9 cellular contexts compared by ENCODE assay signal in genomic region chr17:79919164-79919585, GRCh38.
DNase-seq lines count a peak whose midpoint lies in the region; ATAC-seq and TF ChIP-seq lines count a peak whose summit lies in the region.
"Had no signal": no experiment of that assay in that cellular context is flagged by ENCODE, and none has a peak within 500 bp of the region (broad histone marks: within the 10 kb centered on the region; RNA-seq: fewer than 3 reads in every experiment).

No MANE protein-coding gene starts in this region.

- peaks cover 21% of the 10 kb centered on the region for H3K4me1 ChIP-seq in mammary epithelial cell (ENCODE audit: insufficient read depth, low read length)
- H3K4me1 ChIP-seq in thoracic aorta (ENCODE audit: control insufficient read depth in 1 of 2, low read depth in 2 of 2) = peaks cover 7 to 17% of the 10 kb centered on the region in 2 donors
- no peaks in the 10 kb centered on the region for H3K4me1 ChIP-seq in HAP-1

- ATAC-seq in thoracic aorta (ENCODE audit: insufficient number of reproducible peaks, low FRiP score, low read depth) = peak; percentile 58
- no peak for ATAC-seq in HG03378 (IDR thresholded peaks at IDR 0.05; ENCODE audit: unreplicated experiment)
- ATAC-seq in GM21529 (IDR thresholded peaks at IDR 0.05; ENCODE audit: unreplicated experiment) = no peak

- no TSS peak for BruUV-seq in mammary epithelial cell (replicated peaks; lab: Mats Ljungman, UMichigan)

- peak; percentile 83 for DNase-seq in LHCN-M2 (ENCODE audit: low read depth)
- DNase-seq in mammary epithelial cell = peak; percentile 74
- DNase-seq in thoracic aorta (ENCODE audit: low spot score) = peak; percentile 57
- no peak for DNase-seq in OCI-M1 (lab: John Stamatoyannopoulos, UW)
- no peak for DNase-seq in HAP-1 (ENCODE audit: low spot score in 2 of 2)
- DNase-seq: T-helper 1 cell had no signal

- H4K20me1 ChIP-seq in mammary epithelial cell (ENCODE audit: insufficient read depth, low read length) = no peaks in the 10 kb centered on the region

- TF ChIP-seq CTCF in mammary epithelial cell (conservative IDR thresholded peaks at IDR 0.05 in 1 of 2, IDR thresholded peaks at IDR 0.05 in 1 of 2; ENCODE audit: extremely low read depth in 1 of 2, insufficient read depth in 1 of 2, low read depth in 1 of 2, low read length in 2 of 2) (no peak), thoracic aorta (IDR thresholded peaks at IDR 0.05) (no peak)

- in situ Hi-C loops in mammary epithelial cell (cut with MboI; ENCODE audit: low sequenced_read_pairs in 2 of 2) = loop anchor here in 1 of 2 donors (10.0 kb wide), 1 partner anchor 64 kb away; no protein-coding TSS in a partner anchor
- in situ Hi-C loops in HAP-1 (cut with MboI; ENCODE audit: low sequenced_read_pairs) = loop anchor here (10.0 kb wide), 1 partner anchor 134 kb away; no protein-coding TSS in a partner anchor

- H2AFZ ChIP-seq in mammary epithelial cell (ENCODE audit: low read depth, low read length) = peak overlapping the region; percentile 75

- no peak overlapping the region for H3K9ac ChIP-seq in mammary epithelial cell (ENCODE audit: insufficient read depth, low read length)

- CTCF ChIA-PET in mammary epithelial cell (lab: Charles Lee; ENCODE audit: low non-redundant PET) = interaction anchor here (0.6 kb wide), 1 partner anchor 18 kb away, joined by 5 read pairs; no protein-coding TSS in a partner anchor

- dilution Hi-C loops in mammary epithelial cell (cut with HindIII; ENCODE audit: low sequenced_read_pairs) = no loop called here

- H3K27me3 ChIP-seq in mammary epithelial cell (ENCODE audit: insufficient read depth, low read length) = no peaks in the 10 kb centered on the region
- no peaks in the 10 kb centered on the region for H3K27me3 ChIP-seq in layer of hippocampus (ENCODE audit: control insufficient read depth, insufficient read depth, low read length)
- H3K27me3 ChIP-seq in thoracic aorta (replicated peaks; ENCODE audit: insufficient read depth) = no peaks in the 10 kb centered on the region
- no peaks in the 10 kb centered on the region for H3K27me3 ChIP-seq in HAP-1 (ENCODE audit: low read depth)

- intact Hi-C loops in mammary epithelial cell (cut with micrococcal nuclease) = loop anchor here (2.0 to 5.0 kb wide), 2 partner anchors 80 to 172 kb away; partner anchors contain the start of gene CBX4

- H3K4me2 ChIP-seq in mammary epithelial cell (ENCODE audit: insufficient read depth, low read depth, low read length) = peak overlapping the region; percentile 29

- H3K4me3 ChIP-seq in mammary epithelial cell (replicated peaks in 1 of 3; ENCODE audit: insufficient read depth in 1 of 3, low read depth in 2 of 3, low read length in 3 of 3) (peak overlapping the region in 1 of 3 experiments; percentile 31), thoracic aorta (peak overlapping the region; percentile 36), HAP-1 (no peak overlapping the region)

- WGBS in mammary epithelial cell (ENCODE audit: low coverage, missing lambda C conversion rate) = 0% methylated on average over 11 of the region's 17 CpGs

- no peak overlapping the region for H3K27ac ChIP-seq in mammary epithelial cell (ENCODE audit: insufficient read depth, low read depth, low read length)
- peak overlapping the region; percentile 92 for H3K27ac ChIP-seq in layer of hippocampus (ENCODE audit: low read depth, low read length)
- H3K27ac ChIP-seq in thoracic aorta = no peak overlapping the region

- H3K36me3 ChIP-seq in mammary epithelial cell (ENCODE audit: insufficient read depth, low read length) (no peaks in the 10 kb centered on the region), thoracic aorta (no peaks in the 10 kb centered on the region), HAP-1 (replicated peaks) (no peaks in the 10 kb centered on the region)

- H3K9me3 ChIP-seq in mammary epithelial cell (replicated peaks; ENCODE audit: insufficient read depth, low read length) (no peaks in the 10 kb centered on the region), thoracic aorta (no peaks in the 10 kb centered on the region), HAP-1 (no peaks in the 10 kb centered on the region)

- no peaks in the 10 kb centered on the region for H3K79me2 ChIP-seq in mammary epithelial cell (ENCODE audit: insufficient read depth, low read length)

Comparison
In these comparisons a context has a peak if more than half of its experiments do, and no peak if none do; other contexts are left out.
1. DNase-seq: peak in LHCN-M2 (single experiment), mammary epithelial cell (single experiment) and thoracic aorta (single experiment); none in OCI-M1 (single experiment) and HAP-1 (0 of 2).